1 cellular context compared by ENCODE assay signal in genomic region chr13:27251166-27252088, GRCh38.
TF ChIP-seq lines count a peak whose summit lies in the region.

TSS of gene RPL21 (plus strand) at chr13:27251558. CDS start at chr13:27253777, 2,219 bp downstream.

TF ChIP-seq in GM23338, 12 proteins besides CTCF, POLR2A, EP300 and RAD21 (continued from another document):
- TF ChIP-seq REST (IDR thresholded peaks at IDR 0.05; ENCODE audit: unreplicated experiment) (peak; percentile 35), CREB1 (CRISPR knock-in tag; IDR thresholded peaks at IDR 0.05; ENCODE audit: low read depth) (peak; percentile 95), STAT1 (IDR thresholded peaks at IDR 0.05; ENCODE audit: unreplicated experiment) (no peak)
